In the genomic region with DNA sequence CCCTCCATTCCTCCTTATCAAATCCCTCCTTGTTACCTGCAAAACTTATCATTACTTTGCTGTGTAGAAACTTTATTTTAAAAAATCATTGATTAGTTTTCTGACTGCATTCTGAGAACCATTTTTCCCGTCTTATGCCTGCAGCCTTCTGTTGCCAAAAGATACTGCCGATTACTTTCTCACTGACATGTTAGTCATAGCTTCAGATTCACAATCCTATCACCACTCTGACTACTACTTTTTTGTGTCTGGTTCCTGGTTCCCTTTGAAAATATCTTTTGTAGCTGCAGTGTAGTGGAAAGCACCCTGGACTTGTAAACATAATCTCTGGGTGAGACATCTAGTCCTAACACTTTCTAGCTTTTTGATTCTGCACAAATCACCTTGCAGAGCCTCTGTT, we compare ENCODE assay signal across 1 cellular context.
TF ChIP-seq lines count a peak whose summit lies in the region.

No MANE protein-coding gene starts in this region.

TF ChIP-seq in SK-N-SH, 30 proteins besides CTCF, POLR2A, EP300 and RAD21 (continued from another document):
- TF ChIP-seq, protein P1, sequence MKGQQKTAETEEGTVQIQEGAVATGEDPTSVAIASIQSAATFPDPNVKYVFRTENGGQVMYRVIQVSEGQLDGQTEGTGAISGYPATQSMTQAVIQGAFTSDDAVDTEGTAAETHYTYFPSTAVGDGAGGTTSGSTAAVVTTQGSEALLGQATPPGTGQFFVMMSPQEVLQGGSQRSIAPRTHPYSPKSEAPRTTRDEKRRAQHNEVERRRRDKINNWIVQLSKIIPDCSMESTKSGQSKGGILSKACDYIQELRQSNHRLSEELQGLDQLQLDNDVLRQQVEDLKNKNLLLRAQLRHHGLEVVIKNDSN (IDR thresholded peaks at IDR 0.05; ENCODE audit: borderline replicate concordance, low read depth), result no peak
- TF ChIP-seq TAF1 (IDR thresholded peaks at IDR 0.05; ENCODE audit: borderline replicate concordance, low read depth, low read length), result no peak
- TF ChIP-seq, protein P2, sequence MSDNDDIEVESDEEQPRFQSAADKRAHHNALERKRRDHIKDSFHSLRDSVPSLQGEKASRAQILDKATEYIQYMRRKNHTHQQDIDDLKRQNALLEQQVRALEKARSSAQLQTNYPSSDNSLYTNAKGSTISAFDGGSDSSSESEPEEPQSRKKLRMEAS (IDR thresholded peaks at IDR 0.05; ENCODE audit: low read depth), result no peak
- TF ChIP-seq NFIC (IDR thresholded peaks at IDR 0.05; ENCODE audit: borderline replicate concordance), result no peak
- TF ChIP-seq, protein P3, sequence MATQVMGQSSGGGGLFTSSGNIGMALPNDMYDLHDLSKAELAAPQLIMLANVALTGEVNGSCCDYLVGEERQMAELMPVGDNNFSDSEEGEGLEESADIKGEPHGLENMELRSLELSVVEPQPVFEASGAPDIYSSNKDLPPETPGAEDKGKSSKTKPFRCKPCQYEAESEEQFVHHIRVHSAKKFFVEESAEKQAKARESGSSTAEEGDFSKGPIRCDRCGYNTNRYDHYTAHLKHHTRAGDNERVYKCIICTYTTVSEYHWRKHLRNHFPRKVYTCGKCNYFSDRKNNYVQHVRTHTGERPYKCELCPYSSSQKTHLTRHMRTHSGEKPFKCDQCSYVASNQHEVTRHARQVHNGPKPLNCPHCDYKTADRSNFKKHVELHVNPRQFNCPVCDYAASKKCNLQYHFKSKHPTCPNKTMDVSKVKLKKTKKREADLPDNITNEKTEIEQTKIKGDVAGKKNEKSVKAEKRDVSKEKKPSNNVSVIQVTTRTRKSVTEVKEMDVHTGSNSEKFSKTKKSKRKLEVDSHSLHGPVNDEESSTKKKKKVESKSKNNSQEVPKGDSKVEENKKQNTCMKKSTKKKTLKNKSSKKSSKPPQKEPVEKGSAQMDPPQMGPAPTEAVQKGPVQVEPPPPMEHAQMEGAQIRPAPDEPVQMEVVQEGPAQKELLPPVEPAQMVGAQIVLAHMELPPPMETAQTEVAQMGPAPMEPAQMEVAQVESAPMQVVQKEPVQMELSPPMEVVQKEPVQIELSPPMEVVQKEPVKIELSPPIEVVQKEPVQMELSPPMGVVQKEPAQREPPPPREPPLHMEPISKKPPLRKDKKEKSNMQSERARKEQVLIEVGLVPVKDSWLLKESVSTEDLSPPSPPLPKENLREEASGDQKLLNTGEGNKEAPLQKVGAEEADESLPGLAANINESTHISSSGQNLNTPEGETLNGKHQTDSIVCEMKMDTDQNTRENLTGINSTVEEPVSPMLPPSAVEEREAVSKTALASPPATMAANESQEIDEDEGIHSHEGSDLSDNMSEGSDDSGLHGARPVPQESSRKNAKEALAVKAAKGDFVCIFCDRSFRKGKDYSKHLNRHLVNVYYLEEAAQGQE (IDR thresholded peaks at IDR 0.05; ENCODE audit: low read depth, low read length), result no peak
- TF ChIP-seq SIN3A (IDR thresholded peaks at IDR 0.05; ENCODE audit: borderline replicate concordance, low read depth, low read length), result no peak
- TF ChIP-seq, protein P4, sequence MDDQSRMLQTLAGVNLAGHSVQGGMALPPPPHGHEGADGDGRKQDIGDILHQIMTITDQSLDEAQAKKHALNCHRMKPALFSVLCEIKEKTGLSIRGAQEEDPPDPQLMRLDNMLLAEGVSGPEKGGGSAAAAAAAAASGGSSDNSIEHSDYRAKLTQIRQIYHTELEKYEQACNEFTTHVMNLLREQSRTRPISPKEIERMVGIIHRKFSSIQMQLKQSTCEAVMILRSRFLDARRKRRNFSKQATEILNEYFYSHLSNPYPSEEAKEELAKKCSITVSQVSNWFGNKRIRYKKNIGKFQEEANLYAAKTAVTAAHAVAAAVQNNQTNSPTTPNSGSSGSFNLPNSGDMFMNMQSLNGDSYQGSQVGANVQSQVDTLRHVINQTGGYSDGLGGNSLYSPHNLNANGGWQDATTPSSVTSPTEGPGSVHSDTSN (IDR thresholded peaks at IDR 0.05), result no peak
- TF ChIP-seq FOXJ3 (CRISPR knock-in tag; IDR thresholded peaks at IDR 0.05), result no peak
- TF ChIP-seq, protein P5, sequence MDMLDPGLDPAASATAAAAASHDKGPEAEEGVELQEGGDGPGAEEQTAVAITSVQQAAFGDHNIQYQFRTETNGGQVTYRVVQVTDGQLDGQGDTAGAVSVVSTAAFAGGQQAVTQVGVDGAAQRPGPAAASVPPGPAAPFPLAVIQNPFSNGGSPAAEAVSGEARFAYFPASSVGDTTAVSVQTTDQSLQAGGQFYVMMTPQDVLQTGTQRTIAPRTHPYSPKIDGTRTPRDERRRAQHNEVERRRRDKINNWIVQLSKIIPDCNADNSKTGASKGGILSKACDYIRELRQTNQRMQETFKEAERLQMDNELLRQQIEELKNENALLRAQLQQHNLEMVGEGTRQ (IDR thresholded peaks at IDR 0.05; ENCODE audit: borderline replicate concordance, low read depth, low read length), result no peak
